ENCODE assay signal across 1 cellular context in genomic region chr6:146886587-146887446, GRCh38.
TF ChIP-seq lines count a peak whose summit lies in the region.

No MANE protein-coding gene starts in this region.

TF ChIP-seq in K562, 482 proteins besides CTCF, POLR2A, EP300 and RAD21 (continued from another document and continues in another):
- TF ChIP-seq, protein P1, sequence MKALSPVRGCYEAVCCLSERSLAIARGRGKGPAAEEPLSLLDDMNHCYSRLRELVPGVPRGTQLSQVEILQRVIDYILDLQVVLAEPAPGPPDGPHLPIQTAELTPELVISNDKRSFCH (CRISPR knock-in tag; IDR thresholded peaks at IDR 0.05) = 0 out of 2 replicates have a peak, but pooled peaks have one; percentile 25
- TF ChIP-seq, protein P1 (tag; IDR thresholded peaks at IDR 0.05) = no peak
- no peak for TF ChIP-seq NFIX (CRISPR knock-in tag; IDR thresholded peaks at IDR 0.05; ENCODE audit: low read depth)
- TF ChIP-seq MAFF (IDR thresholded peaks at IDR 0.05; ENCODE audit: low read length) = no peak
- TF ChIP-seq NCOR1 (IDR thresholded peaks at IDR 0.05) = no peak; the same call in 1 of the 2 replicates
- TF ChIP-seq TRIM25 (IDR thresholded peaks at IDR 0.05; ENCODE audit: borderline replicate concordance) = no peak
- TF ChIP-seq CGGBP1 (CRISPR knock-in tag; IDR thresholded peaks at IDR 0.05) = peak; percentile 93
- TF ChIP-seq, protein P2, sequence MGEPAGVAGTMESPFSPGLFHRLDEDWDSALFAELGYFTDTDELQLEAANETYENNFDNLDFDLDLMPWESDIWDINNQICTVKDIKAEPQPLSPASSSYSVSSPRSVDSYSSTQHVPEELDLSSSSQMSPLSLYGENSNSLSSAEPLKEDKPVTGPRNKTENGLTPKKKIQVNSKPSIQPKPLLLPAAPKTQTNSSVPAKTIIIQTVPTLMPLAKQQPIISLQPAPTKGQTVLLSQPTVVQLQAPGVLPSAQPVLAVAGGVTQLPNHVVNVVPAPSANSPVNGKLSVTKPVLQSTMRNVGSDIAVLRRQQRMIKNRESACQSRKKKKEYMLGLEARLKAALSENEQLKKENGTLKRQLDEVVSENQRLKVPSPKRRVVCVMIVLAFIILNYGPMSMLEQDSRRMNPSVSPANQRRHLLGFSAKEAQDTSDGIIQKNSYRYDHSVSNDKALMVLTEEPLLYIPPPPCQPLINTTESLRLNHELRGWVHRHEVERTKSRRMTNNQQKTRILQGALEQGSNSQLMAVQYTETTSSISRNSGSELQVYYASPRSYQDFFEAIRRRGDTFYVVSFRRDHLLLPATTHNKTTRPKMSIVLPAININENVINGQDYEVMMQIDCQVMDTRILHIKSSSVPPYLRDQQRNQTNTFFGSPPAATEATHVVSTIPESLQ (CRISPR knock-in tag; IDR thresholded peaks at IDR 0.05) = no peak
- TF ChIP-seq ZNF592 (IDR thresholded peaks at IDR 0.05) = no peak
- TF ChIP-seq, protein P3, sequence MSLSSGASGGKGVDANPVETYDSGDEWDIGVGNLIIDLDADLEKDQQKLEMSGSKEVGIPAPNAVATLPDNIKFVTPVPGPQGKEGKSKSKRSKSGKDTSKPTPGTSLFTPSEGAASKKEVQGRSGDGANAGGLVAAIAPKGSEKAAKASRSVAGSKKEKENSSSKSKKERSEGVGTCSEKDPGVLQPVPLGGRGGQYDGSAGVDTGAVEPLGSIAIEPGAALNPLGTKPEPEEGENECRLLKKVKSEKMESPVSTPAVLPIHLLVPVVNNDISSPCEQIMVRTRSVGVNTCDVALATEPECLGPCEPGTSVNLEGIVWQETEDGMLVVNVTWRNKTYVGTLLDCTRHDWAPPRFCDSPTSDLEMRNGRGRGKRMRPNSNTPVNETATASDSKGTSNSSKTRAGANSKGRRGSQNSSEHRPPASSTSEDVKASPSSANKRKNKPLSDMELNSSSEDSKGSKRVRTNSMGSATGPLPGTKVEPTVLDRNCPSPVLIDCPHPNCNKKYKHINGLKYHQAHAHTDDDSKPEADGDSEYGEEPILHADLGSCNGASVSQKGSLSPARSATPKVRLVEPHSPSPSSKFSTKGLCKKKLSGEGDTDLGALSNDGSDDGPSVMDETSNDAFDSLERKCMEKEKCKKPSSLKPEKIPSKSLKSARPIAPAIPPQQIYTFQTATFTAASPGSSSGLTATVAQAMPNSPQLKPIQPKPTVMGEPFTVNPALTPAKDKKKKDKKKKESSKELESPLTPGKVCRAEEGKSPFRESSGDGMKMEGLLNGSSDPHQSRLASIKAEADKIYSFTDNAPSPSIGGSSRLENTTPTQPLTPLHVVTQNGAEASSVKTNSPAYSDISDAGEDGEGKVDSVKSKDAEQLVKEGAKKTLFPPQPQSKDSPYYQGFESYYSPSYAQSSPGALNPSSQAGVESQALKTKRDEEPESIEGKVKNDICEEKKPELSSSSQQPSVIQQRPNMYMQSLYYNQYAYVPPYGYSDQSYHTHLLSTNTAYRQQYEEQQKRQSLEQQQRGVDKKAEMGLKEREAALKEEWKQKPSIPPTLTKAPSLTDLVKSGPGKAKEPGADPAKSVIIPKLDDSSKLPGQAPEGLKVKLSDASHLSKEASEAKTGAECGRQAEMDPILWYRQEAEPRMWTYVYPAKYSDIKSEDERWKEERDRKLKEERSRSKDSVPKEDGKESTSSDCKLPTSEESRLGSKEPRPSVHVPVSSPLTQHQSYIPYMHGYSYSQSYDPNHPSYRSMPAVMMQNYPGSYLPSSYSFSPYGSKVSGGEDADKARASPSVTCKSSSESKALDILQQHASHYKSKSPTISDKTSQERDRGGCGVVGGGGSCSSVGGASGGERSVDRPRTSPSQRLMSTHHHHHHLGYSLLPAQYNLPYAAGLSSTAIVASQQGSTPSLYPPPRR (CRISPR knock-in tag; IDR thresholded peaks at IDR 0.05; ENCODE audit: borderline replicate concordance) = no peak
- peak; percentile 92 for TF ChIP-seq ERF (CRISPR knock-in tag; IDR thresholded peaks at IDR 0.05)
- TF ChIP-seq TBL1XR1 (IDR thresholded peaks at IDR 0.05; ENCODE audit: low read length in 2 of 2) = 0 out of 4 replicates have a peak, but pooled peaks of 1 of the 2 experiments have one; percentile 44
- TF ChIP-seq RCOR1 (IDR thresholded peaks at IDR 0.05; ENCODE audit: borderline replicate concordance in 1 of 2, low read depth in 2 of 2, low read length in 2 of 2) = no peak; a peak in 1 of 4 replicates
- TF ChIP-seq, protein P4, sequence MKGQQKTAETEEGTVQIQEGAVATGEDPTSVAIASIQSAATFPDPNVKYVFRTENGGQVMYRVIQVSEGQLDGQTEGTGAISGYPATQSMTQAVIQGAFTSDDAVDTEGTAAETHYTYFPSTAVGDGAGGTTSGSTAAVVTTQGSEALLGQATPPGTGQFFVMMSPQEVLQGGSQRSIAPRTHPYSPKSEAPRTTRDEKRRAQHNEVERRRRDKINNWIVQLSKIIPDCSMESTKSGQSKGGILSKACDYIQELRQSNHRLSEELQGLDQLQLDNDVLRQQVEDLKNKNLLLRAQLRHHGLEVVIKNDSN (CRISPR knock-in tag; IDR thresholded peaks at IDR 0.05) = no peak
- TF ChIP-seq ZEB2 (IDR thresholded peaks at IDR 0.05) = peak; percentile 23; the same call in 1 of the 2 replicates
- no peak; the same call in 1 of the 2 replicates for TF ChIP-seq NFIC (IDR thresholded peaks at IDR 0.05)
- TF ChIP-seq KLF6 (CRISPR knock-in tag; IDR thresholded peaks at IDR 0.05; ENCODE audit: borderline replicate concordance) = peak; percentile 95
- TF ChIP-seq, protein P5, sequence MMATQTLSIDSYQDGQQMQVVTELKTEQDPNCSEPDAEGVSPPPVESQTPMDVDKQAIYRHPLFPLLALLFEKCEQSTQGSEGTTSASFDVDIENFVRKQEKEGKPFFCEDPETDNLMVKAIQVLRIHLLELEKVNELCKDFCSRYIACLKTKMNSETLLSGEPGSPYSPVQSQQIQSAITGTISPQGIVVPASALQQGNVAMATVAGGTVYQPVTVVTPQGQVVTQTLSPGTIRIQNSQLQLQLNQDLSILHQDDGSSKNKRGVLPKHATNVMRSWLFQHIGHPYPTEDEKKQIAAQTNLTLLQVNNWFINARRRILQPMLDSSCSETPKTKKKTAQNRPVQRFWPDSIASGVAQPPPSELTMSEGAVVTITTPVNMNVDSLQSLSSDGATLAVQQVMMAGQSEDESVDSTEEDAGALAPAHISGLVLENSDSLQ (IDR thresholded peaks at IDR 0.05) = peak; percentile 95
- no peak for TF ChIP-seq GATAD2A (IDR thresholded peaks at IDR 0.05)
- TF ChIP-seq ZNF583 (CRISPR knock-in tag; IDR thresholded peaks at IDR 0.05) = peak; percentile 49
- peak; percentile 98 to 100 for TF ChIP-seq SRF (CRISPR knock-in tag; IDR thresholded peaks at IDR 0.05)
- 0 out of 4 replicates have a peak, but pooled peaks of 1 of the 2 experiments have one; percentile 11 for TF ChIP-seq ARNT (IDR thresholded peaks at IDR 0.05)
- peak; percentile 75 for TF ChIP-seq NFXL1 (CRISPR knock-in tag; IDR thresholded peaks at IDR 0.05)
- peak; percentile 80 for TF ChIP-seq ZNF311 (CRISPR knock-in tag; IDR thresholded peaks at IDR 0.05)
- TF ChIP-seq PPARD (CRISPR knock-in tag; IDR thresholded peaks at IDR 0.05) = no peak
- TF ChIP-seq ZZZ3 (IDR thresholded peaks at IDR 0.05) = peak; percentile 10; the same call in 1 of the 2 replicates
- TF ChIP-seq BHLHE40 (IDR thresholded peaks at IDR 0.05; ENCODE audit: low read length) = no peak
- TF ChIP-seq ZNF239 (CRISPR knock-in tag; IDR thresholded peaks at IDR 0.05) = peak; percentile 85
- TF ChIP-seq, protein P6, sequence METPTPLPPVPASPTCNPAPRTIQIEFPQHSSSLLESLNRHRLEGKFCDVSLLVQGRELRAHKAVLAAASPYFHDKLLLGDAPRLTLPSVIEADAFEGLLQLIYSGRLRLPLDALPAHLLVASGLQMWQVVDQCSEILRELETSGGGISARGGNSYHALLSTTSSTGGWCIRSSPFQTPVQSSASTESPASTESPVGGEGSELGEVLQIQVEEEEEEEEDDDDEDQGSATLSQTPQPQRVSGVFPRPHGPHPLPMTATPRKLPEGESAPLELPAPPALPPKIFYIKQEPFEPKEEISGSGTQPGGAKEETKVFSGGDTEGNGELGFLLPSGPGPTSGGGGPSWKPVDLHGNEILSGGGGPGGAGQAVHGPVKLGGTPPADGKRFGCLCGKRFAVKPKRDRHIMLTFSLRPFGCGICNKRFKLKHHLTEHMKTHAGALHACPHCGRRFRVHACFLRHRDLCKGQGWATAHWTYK (CRISPR knock-in tag; IDR thresholded peaks at IDR 0.05) = peak; percentile 75
- 0 out of 2 replicates have a peak, but pooled peaks have one; percentile 4 for TF ChIP-seq MBD2 (IDR thresholded peaks at IDR 0.05; ENCODE audit: borderline replicate concordance, low read depth)
- no peak for TF ChIP-seq RBM39 (optimal IDR thresholded peaks at IDR 0.05; ENCODE audit: low read depth, low read length)
- 0 out of 4 replicates have a peak, but pooled peaks of 1 of the 2 experiments have one; percentile 13 for TF ChIP-seq KDM4B (IDR thresholded peaks at IDR 0.05; ENCODE audit: borderline replicate concordance in 2 of 2, low read depth in 1 of 2)
- TF ChIP-seq KLF16 (IDR thresholded peaks at IDR 0.05) = no peak
- 0 out of 4 replicates have a peak, but pooled peaks of 1 of the 2 experiments have one; percentile 28 for TF ChIP-seq FOXA3 (CRISPR knock-in tag; conservative IDR thresholded peaks at IDR 0.05 in 1 of 2, IDR thresholded peaks at IDR 0.05 in 1 of 2)
- peak; percentile 36; the same call in 1 of the 2 replicates for TF ChIP-seq ELF1 (tag; IDR thresholded peaks at IDR 0.05)
- no peak; the same call in 1 of the 2 replicates for TF ChIP-seq FOXJ3 (CRISPR knock-in tag; IDR thresholded peaks at IDR 0.05)
- peak; percentile 81 for TF ChIP-seq ZFP36 (IDR thresholded peaks at IDR 0.05; ENCODE audit: low read depth, low read length, partially characterized antibody)
- peak; percentile 51; the same call in 1 of the 2 replicates for TF ChIP-seq E2F3 (CRISPR knock-in tag; IDR thresholded peaks at IDR 0.05)
- TF ChIP-seq, protein P7, sequence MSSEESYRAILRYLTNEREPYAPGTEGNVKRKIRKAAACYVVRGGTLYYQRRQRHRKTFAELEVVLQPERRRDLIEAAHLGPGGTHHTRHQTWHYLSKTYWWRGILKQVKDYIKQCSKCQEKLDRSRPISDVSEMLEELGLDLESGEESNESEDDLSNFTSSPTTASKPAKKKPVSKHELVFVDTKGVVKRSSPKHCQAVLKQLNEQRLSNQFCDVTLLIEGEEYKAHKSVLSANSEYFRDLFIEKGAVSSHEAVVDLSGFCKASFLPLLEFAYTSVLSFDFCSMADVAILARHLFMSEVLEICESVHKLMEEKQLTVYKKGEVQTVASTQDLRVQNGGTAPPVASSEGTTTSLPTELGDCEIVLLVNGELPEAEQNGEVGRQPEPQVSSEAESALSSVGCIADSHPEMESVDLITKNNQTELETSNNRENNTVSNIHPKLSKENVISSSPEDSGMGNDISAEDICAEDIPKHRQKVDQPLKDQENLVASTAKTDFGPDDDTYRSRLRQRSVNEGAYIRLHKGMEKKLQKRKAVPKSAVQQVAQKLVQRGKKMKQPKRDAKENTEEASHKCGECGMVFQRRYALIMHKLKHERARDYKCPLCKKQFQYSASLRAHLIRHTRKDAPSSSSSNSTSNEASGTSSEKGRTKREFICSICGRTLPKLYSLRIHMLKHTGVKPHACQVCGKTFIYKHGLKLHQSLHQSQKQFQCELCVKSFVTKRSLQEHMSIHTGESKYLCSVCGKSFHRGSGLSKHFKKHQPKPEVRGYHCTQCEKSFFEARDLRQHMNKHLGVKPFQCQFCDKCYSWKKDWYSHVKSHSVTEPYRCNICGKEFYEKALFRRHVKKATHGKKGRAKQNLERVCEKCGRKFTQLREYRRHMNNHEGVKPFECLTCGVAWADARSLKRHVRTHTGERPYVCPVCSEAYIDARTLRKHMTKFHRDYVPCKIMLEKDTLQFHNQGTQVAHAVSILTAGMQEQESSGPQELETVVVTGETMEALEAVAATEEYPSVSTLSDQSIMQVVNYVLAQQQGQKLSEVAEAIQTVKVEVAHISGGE (CRISPR knock-in tag; IDR thresholded peaks at IDR 0.05) = no peak
